Comparison of ENCODE assay signal across 8 cellular contexts in the genomic region with DNA sequence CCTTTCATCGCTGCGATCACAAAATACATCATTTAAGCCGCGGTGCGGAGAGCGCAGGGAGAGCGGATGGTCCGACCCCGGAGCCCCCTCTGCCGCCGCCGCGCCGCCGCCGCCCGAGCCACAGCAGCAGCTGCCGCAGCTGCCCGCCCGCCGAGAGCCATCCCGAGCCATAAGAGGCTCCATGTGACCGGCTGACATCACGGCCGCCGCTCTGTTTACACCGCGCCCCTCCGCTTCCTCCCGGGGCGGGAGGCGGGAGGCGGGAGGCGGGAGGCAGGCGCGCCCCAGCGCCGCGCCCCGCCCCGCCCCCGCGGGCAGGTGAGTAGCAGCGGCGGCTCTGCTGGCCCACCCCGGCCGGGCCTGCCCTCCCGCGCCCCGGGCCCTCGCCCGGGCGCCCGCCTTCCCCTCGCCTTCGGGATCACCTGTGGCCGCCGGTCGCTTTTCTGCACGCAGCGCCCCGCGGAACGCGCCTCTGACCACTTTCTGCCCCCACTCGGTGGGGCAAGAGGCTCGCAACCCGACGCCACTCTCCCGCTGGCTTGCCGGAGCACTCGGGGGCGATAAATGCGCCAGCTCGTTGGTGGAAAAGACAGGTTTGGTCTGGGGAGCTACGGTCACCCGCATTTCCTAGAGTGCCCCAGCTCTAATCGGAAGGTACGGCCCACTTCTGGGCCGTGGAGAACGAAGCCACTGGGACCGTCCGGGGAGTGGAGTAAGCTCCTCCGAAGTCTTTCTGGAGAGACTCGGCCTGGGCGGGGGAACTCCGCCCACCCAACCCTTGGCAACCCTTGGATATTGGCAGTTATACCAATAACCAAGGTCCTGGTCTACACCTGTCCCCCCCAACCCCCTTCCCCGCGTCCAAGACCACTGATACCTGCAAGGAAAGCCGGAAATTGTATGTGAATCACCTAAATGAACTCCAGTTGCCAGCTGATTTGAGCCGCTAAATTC.
DNase-seq lines count a peak whose midpoint lies in the region; ATAC-seq and TF ChIP-seq lines count a peak whose summit lies in the region.

No MANE protein-coding gene starts in this region.

- WGBS in right lobe of liver (ENCODE audit: insufficient coverage, low coverage, low lambda C conversion rate, missing lambda C conversion rate) = 2% methylated on average over 10 of the region's 91 CpGs

- intact Hi-C loops in activated CD4-positive, alpha-beta T cell treated with anti-CD3 and anti-CD28 coated beads, Interleukin-2, amount 10 ng/mL, durations not matched to agents 24 days and 14 days (cut with micrococcal nuclease) = loop anchor here (1.0 to 5.0 kb wide), 3 partner anchors 56 to 250 kb away; a partner anchor contains a TSS
- intact Hi-C loops in right lobe of liver (cut with DNase I) = no loop called here

- peaks cover 0 to 29% (median 9%) of the 10 kb centered on the region in 4 donors for H3K4me1 ChIP-seq in right lobe of liver

- no peaks in the 10 kb centered on the region for H3K27me3 ChIP-seq in right lobe of liver

- H3K27ac ChIP-seq in right lobe of liver = peak overlapping the region; percentile 98 to 99 (median 99)

- peak overlapping the region; percentile 87 for H3K4me3 Mint-ChIP-seq in activated CD4-positive, alpha-beta T cell treated with anti-CD3 and anti-CD28 coated beads, Interleukin-2, amount 10 ng/mL, durations not matched to agents 24 days and 14 days

- TF ChIP-seq CTCF in right lobe of liver (IDR thresholded peaks at IDR 0.05) = peak in 2 of 4 donors; percentile 13 to 34

- peak; percentile 88 for TF ChIP-seq POLR2A in right lobe of liver (IDR thresholded peaks at IDR 0.05)

- H3K4me3 ChIP-seq in right lobe of liver = peak overlapping the region; percentile 80 to 91 (median 86)

- H3K4me1 Mint-ChIP-seq in activated CD4-positive, alpha-beta T cell treated with anti-CD3 and anti-CD28 coated beads, Interleukin-2, amount 10 ng/mL, durations not matched to agents 24 days and 14 days = peaks cover 51% of the 10 kb centered on the region

- DNase-seq in NK-92 treated with Interleukin-12 subunit alpha and Interleukin-12 subunit beta, amount 100 ng/mL, for 24 hours (lab: John Stamatoyannopoulos, UW) = peak; percentile 84
- DNase-seq in NK-92 (lab: John Stamatoyannopoulos, UW; ENCODE audit: unreplicated experiment) (no peak), NCI-H2227 (lab: John Stamatoyannopoulos, UW; ENCODE audit: unreplicated experiment) (peak; percentile 84), dedifferentiated amniotic fluid mesenchymal stem cell (ENCODE audit: extremely low spot score) (peak; percentile 61), right lobe of liver (peak; percentile 94 to 96 (median 95))
- peak; percentile 96 for DNase-seq in activated CD4-positive, alpha-beta T cell treated with anti-CD3 and anti-CD28 coated beads, Interleukin-2, amount 10 ng/mL, durations not matched to agents 24 days and 14 days
- DNase-seq in stimulated activated CD4-positive, alpha-beta T cell treated with anti-CD3 and anti-CD28 coated beads, Interleukin-4, amount 100 ng/mL, for 4 hours = peak; percentile 76 to 83

- H3K27ac Mint-ChIP-seq in activated CD4-positive, alpha-beta T cell treated with anti-CD3 and anti-CD28 coated beads, Interleukin-2, amount 10 ng/mL, durations not matched to agents 24 days and 14 days = peak overlapping the region; percentile 80

- no peaks in the 10 kb centered on the region for H3K9me3 ChIP-seq in right lobe of liver

- ATAC-seq in HG03066 (IDR thresholded peaks at IDR 0.05; ENCODE audit: low read depth, unreplicated experiment) (peak; percentile 89), right lobe of liver (peak; percentile 80 to 92 (median 83))

- no peaks in the 10 kb centered on the region for H3K9me3 Mint-ChIP-seq in activated CD4-positive, alpha-beta T cell treated with anti-CD3 and anti-CD28 coated beads, Interleukin-2, amount 10 ng/mL, durations not matched to agents 24 days and 14 days

- H3K27me3 Mint-ChIP-seq in activated CD4-positive, alpha-beta T cell treated with anti-CD3 and anti-CD28 coated beads, Interleukin-2, amount 10 ng/mL, durations not matched to agents 24 days and 14 days = peaks cover 2% of the 10 kb centered on the region

- no peaks in the 10 kb centered on the region for H3K36me3 ChIP-seq in right lobe of liver

- H3K36me3 Mint-ChIP-seq in activated CD4-positive, alpha-beta T cell treated with anti-CD3 and anti-CD28 coated beads, Interleukin-2, amount 10 ng/mL, durations not matched to agents 24 days and 14 days (ENCODE audit: low read depth) = peaks cover 7% of the 10 kb centered on the region
